In the genomic region with DNA sequence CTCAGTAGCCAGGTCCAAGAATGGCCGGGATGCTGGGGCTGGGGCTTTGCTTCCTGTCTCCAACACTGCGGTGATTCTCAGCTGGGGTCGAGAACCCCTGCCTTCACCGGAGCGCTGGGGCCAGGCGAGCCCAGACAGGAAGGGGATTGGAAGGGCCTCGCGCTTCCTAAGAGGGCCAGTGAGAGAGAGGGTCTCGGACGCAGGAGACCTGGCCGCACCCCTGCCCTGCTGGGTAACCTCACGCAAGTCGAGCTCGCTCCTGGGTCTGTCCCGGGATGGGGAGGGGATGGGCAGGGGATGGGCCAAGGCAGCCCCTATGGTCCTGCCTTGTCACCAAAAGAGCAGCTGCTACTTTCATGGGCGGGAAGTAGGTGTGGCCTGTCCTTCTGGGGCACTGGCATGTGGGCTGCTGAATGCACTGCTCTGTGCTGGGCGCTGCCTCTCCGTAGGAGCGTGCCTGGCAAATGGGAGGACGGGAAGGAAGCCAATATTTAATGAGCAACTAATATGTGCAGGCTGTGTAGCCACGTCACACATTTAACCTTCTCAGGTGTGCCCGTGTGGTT, we compare ENCODE assay signal across 8 cellular contexts. TPM values are rescaled to one million over a fixed set of nuclear protein-coding genes. Genes with fewer than 3 reads are reported as not detected.
DNase-seq lines count a peak whose midpoint lies in the region; ATAC-seq and TF ChIP-seq lines count a peak whose summit lies in the region.

No MANE protein-coding gene starts in this region.

- H3K27ac Mint-ChIP-seq in endothelial cell (ENCODE audit: unreplicated experiment), result no peak overlapping the region
- peak overlapping the region; percentile 62 for H3K27ac Mint-ChIP-seq in neural crest cell (ENCODE audit: unreplicated experiment)

- H3K4me3 Mint-ChIP-seq in endothelial cell (ENCODE audit: unreplicated experiment), result peak overlapping the region; percentile 65
- H3K4me3 Mint-ChIP-seq in neural crest cell, result peak overlapping the region; percentile 78

- H3K36me3 Mint-ChIP-seq in endothelial cell (ENCODE audit: low read depth, unreplicated experiment) (no peaks in the 10 kb centered on the region), neural crest cell (ENCODE audit: low read depth) (no peaks in the 10 kb centered on the region)

- H3K27me3 Mint-ChIP-seq in endothelial cell (ENCODE audit: unreplicated experiment) (peaks cover 14% of the 10 kb centered on the region), neural crest cell (ENCODE audit: low read depth) (peaks cover 64% of the 10 kb centered on the region)

- H3K4me1 Mint-ChIP-seq in endothelial cell (ENCODE audit: unreplicated experiment), result no peaks in the 10 kb centered on the region
- peaks cover 19% of the 10 kb centered on the region for H3K4me1 Mint-ChIP-seq in neural crest cell

- no peaks in the 10 kb centered on the region for H3K9me3 Mint-ChIP-seq in endothelial cell (ENCODE audit: unreplicated experiment)
- no peaks in the 10 kb centered on the region for H3K9me3 Mint-ChIP-seq in neural crest cell

- DNase-seq in NCI-H345 (lab: John Stamatoyannopoulos, UW) (peak; percentile 13), NCI-H345 treated with DMSO at 0.1 percent for 48 hours (lab: John Stamatoyannopoulos, UW; ENCODE audit: unreplicated experiment) (no peak), SW480 (ENCODE audit: low spot score) (peak; percentile 66), endothelial cell (ENCODE audit: low spot score) (peak; percentile 28), neural crest cell (ENCODE audit: low read depth, low spot score) (no peak), NCI-H187 (lab: John Stamatoyannopoulos, UW) (no peak), germinal center (ENCODE audit: low spot score) (no peak)

- peak; percentile 62 for ATAC-seq in HG02798 (IDR thresholded peaks at IDR 0.05; ENCODE audit: poor library complexity, unreplicated experiment)

- TF ChIP-seq CTCF in endothelial cell (IDR thresholded peaks at IDR 0.05; ENCODE audit: unreplicated experiment) (no peak), neural crest cell (conservative IDR thresholded peaks at IDR 0.05) (no peak)

RNA-seq across cellular contexts. Expression of a gene that starts 20.0 kb away (rescaled TPM):
- 0.31 TPM for total RNA-seq in endothelial cell (ENCODE audit: unreplicated experiment)
- total RNA-seq in neural crest cell, result not detected in 2 replicates

RNA-seq across cellular contexts. Expression of a gene that starts 23.6 kb away (rescaled TPM):
- total RNA-seq in endothelial cell (ENCODE audit: unreplicated experiment) (1.3 TPM), neural crest cell (0.05 and 0.07 TPM in 2 replicates)

Comparison
In these comparisons a context has a peak if more than half of its experiments do, and no peak if none do; other contexts are left out.
1. DNase-seq: peak in NCI-H345 (single experiment), SW480 (single experiment) and endothelial cell (single experiment); none in NCI-H345 treated with DMSO at 0.1 percent for 48 hours (single experiment), neural crest cell (single experiment), NCI-H187 (0 of 2) and germinal center (single experiment).